In the genomic region with DNA sequence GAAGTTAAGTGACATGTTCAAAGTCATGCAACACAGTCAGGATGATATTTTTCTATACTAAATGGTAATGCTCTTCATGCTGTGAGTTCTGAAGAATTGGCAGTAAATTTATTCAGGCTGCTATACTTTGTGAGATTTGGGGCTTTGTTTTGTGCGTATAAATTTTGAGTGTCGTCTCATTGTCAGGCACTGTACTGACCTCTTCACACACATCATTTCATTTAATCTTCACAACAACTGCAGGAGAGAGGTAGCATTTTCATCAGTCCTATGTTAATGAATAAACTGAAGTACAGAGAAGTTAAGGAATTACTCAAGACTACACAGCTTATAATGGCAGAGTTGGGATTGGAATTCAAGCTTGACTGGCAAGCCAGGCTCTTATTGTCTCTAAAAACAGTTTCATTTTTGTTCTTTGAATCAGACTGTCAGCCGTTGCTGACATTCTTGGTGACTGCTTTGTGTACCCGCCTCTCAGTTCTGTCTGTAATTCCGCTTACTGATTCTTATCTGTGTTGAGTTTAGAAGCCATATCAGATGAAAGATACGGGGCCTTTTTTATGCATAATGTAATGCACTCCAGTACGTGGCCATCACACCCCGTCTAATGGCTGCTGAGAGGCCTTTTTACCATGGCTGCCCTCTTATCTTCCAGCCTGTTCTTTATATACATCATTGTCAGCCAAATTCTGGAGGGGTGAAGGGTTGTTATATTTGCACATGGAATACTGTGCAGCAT, we compare ENCODE assay signal across 9 cellular contexts.
A peak's percentile ranks its signal among the peaks of the same experiment; 100 is the strongest.
DNase-seq lines count a peak whose midpoint lies in the region; ATAC-seq and TF ChIP-seq lines count a peak whose summit lies in the region.
"Had no signal": no experiment of that assay in that cellular context is flagged by ENCODE, and none has a peak within 500 bp of the region (broad histone marks: within the 10 kb centered on the region; RNA-seq: fewer than 3 reads in every experiment).

No MANE protein-coding gene starts in this region.

- ATAC-seq in activated CD8-positive, alpha-beta T cell treated with anti-CD3 and anti-CD28 coated beads, Interleukin-2, amount 10 ng/mL, durations not matched to agents 7 days and 5 days = peak; percentile 96
- ATAC-seq in left ventricle myocardium superior = peak; percentile 63
- ATAC-seq in stimulated activated naive CD8-positive, alpha-beta T cell treated with anti-CD3 and anti-CD28 coated beads, Interleukin-15, amount 100 ng/mL, for 72 hours = peak; percentile 80
- ATAC-seq in GM18505 (IDR thresholded peaks at IDR 0.05; ENCODE audit: unreplicated experiment) = no peak
- no peak for ATAC-seq in GM18519 (IDR thresholded peaks at IDR 0.05; ENCODE audit: low FRiP score, unreplicated experiment)

- intact Hi-C loops in left ventricle myocardium superior (cut with micrococcal nuclease) = no loop called here

- peak; percentile 21 for DNase-seq in activated naive CD4-positive, alpha-beta T cell treated with Interleukin-2 at 50 U/mL for 16 hours
- DNase-seq in activated naive CD4-positive, alpha-beta T cell (lab: John Stamatoyannopoulos, UW) = no peak
- DNase-seq in activated CD8-positive, alpha-beta T cell treated with anti-CD3 and anti-CD28 coated beads, Interleukin-2, amount 10 ng/mL, durations not matched to agents 7 days and 5 days = peak; percentile 65
- no peak for DNase-seq in left ventricle myocardium superior
- DNase-seq in stimulated activated naive CD8-positive, alpha-beta T cell treated with anti-CD3 and anti-CD28 coated beads, Interleukin-15, amount 100 ng/mL, for 72 hours = peak in 1 of 2 donors; percentile 6
- DNase-seq in NAMALWA (ENCODE audit: low spot score) = no peak
- DNase-seq: NCI-H1436 had no signal

- H3K9me3 Mint-ChIP-seq in activated CD8-positive, alpha-beta T cell treated with anti-CD3 and anti-CD28 coated beads, Interleukin-2, amount 10 ng/mL, durations not matched to agents 7 days and 5 days (ENCODE audit: insufficient read depth) = no peaks in the 10 kb centered on the region
- H3K9me3 Mint-ChIP-seq in stimulated activated naive CD8-positive, alpha-beta T cell treated with anti-CD3 and anti-CD28 coated beads, Interleukin-15, amount 100 ng/mL, for 72 hours = peaks cover 0 to 4% of the 10 kb centered on the region in 2 donors

- peaks cover 28% of the 10 kb centered on the region for H3K4me1 Mint-ChIP-seq in activated CD8-positive, alpha-beta T cell treated with anti-CD3 and anti-CD28 coated beads, Interleukin-2, amount 10 ng/mL, durations not matched to agents 7 days and 5 days (ENCODE audit: low read depth)
- H3K4me1 Mint-ChIP-seq in stimulated activated naive CD8-positive, alpha-beta T cell treated with anti-CD3 and anti-CD28 coated beads, Interleukin-15, amount 100 ng/mL, for 72 hours = peaks cover 12% of the 10 kb centered on the region

- H3K4me3 Mint-ChIP-seq in activated CD8-positive, alpha-beta T cell treated with anti-CD3 and anti-CD28 coated beads, Interleukin-2, amount 10 ng/mL, durations not matched to agents 7 days and 5 days = peak overlapping the region; percentile 60
- H3K4me3 Mint-ChIP-seq in stimulated activated naive CD8-positive, alpha-beta T cell treated with anti-CD3 and anti-CD28 coated beads, Interleukin-15, amount 100 ng/mL, for 72 hours = peak overlapping the region; percentile 54 to 57

- CTCF ChIA-PET in activated CD8-positive, alpha-beta T cell treated with anti-CD3 and anti-CD28 coated beads, Interleukin-2, amount 10 ng/mL, durations not matched to agents 7 days and 5 days (lab: Charles Lee) = interaction anchor here (0.6 to 1.8 kb wide), 4 partner anchors 10 to 23 kb away, joined by 3 to 7 read pairs (median 4); no protein-coding TSS in a partner anchor

- POLR2A ChIA-PET in activated CD8-positive, alpha-beta T cell treated with anti-CD3 and anti-CD28 coated beads, Interleukin-2, amount 10 ng/mL, durations not matched to agents 7 days and 5 days (lab: Charles Lee) = interaction anchor here (1.3 to 1.5 kb wide), 2 partner anchors 12 to 23 kb away, joined by 3 to 6 read pairs; no protein-coding TSS in a partner anchor

- peak overlapping the region; percentile 84 for H3K27ac Mint-ChIP-seq in activated CD8-positive, alpha-beta T cell treated with anti-CD3 and anti-CD28 coated beads, Interleukin-2, amount 10 ng/mL, durations not matched to agents 7 days and 5 days
- H3K27ac Mint-ChIP-seq in stimulated activated naive CD8-positive, alpha-beta T cell treated with anti-CD3 and anti-CD28 coated beads, Interleukin-15, amount 100 ng/mL, for 72 hours = peak overlapping the region; percentile 44 to 54

- TF ChIP-seq POLR2A in GM18505 (IDR thresholded peaks at IDR 0.05; ENCODE audit: borderline replicate concordance, extremely low read depth, insufficient read depth, insufficient read length) = no peak

- no peaks in the 10 kb centered on the region for H3K27me3 Mint-ChIP-seq in activated CD8-positive, alpha-beta T cell treated with anti-CD3 and anti-CD28 coated beads, Interleukin-2, amount 10 ng/mL, durations not matched to agents 7 days and 5 days (ENCODE audit: low read depth)
- H3K27me3 Mint-ChIP-seq in stimulated activated naive CD8-positive, alpha-beta T cell treated with anti-CD3 and anti-CD28 coated beads, Interleukin-15, amount 100 ng/mL, for 72 hours = no peaks in the 10 kb centered on the region

- peaks cover 44% of the 10 kb centered on the region for H3K36me3 Mint-ChIP-seq in activated CD8-positive, alpha-beta T cell treated with anti-CD3 and anti-CD28 coated beads, Interleukin-2, amount 10 ng/mL, durations not matched to agents 7 days and 5 days (ENCODE audit: low read depth)

Comparison
In these comparisons a context has a peak if more than half of its experiments do, and no peak if none do; other contexts are left out.
1. DNase-seq: peak in activated naive CD4-positive, alpha-beta T cell treated with Interleukin-2 at 50 U/mL for 16 hours (single experiment) and activated CD8-positive, alpha-beta T cell treated with anti-CD3 and anti-CD28 coated beads, Interleukin-2, amount 10 ng/mL, durations not matched to agents 7 days and 5 days (single experiment); none in activated naive CD4-positive, alpha-beta T cell (0 of 4), left ventricle myocardium superior (single experiment) and NAMALWA (single experiment).
2. ATAC-seq: peak in activated CD8-positive, alpha-beta T cell treated with anti-CD3 and anti-CD28 coated beads, Interleukin-2, amount 10 ng/mL, durations not matched to agents 7 days and 5 days (single experiment), left ventricle myocardium superior (single experiment) and stimulated activated naive CD8-positive, alpha-beta T cell treated with anti-CD3 and anti-CD28 coated beads, Interleukin-15, amount 100 ng/mL, for 72 hours (single experiment); none in GM18505 (single experiment) and GM18519 (single experiment).